Comparison of ENCODE assay signal across 8 cellular contexts in the genomic region with DNA sequence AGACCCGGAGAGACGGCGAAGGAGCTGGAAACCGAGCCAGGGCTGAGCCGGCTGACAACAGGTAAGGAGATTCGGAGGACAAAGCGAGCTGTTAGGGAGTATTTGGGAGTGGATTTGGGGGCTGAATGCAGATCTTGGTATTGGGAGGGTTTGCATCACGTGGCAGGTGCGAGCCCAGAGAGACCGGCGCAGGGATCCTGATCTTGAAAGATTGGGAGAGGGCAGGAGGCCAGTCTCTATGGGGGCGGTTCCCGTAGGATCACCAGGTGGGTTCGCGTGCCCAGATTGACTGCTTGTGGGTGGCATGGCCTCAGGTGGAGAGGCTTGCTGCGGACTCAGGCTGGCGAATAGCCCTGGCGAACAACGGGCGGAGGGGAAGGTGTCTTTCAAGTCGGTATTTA. TPM values are rescaled to one million over a fixed set of nuclear protein-coding genes. Genes with fewer than 3 reads are reported as not detected.
A peak's percentile ranks its signal among the peaks of the same experiment; 100 is the strongest.
DNase-seq lines count a peak whose midpoint lies in the region; ATAC-seq and TF ChIP-seq lines count a peak whose summit lies in the region.

No MANE protein-coding gene starts in this region.

- H3K18ac ChIP-seq in trophoblast cell (ENCODE audit: low read length) = no peak overlapping the region

- ATAC-seq in HG02763 (IDR thresholded peaks at IDR 0.05; ENCODE audit: unreplicated experiment) (no peak), GM21367 (IDR thresholded peaks at IDR 0.05; ENCODE audit: unreplicated experiment) (no peak), HG03139 (IDR thresholded peaks at IDR 0.05; ENCODE audit: unreplicated experiment) (no peak)

- peak overlapping the region; percentile 43 for H2AFZ ChIP-seq in trophoblast cell (ENCODE audit: insufficient read depth, low read length, poor library complexity)

- no peaks in the 10 kb centered on the region for H3K79me1 ChIP-seq in trophoblast cell (ENCODE audit: low read length)

- H3K4me3 ChIP-seq in DOHH2 (ENCODE audit: low read length) (no peak overlapping the region), fibroblast of the aortic adventitia (ENCODE audit: low read depth, low read length) (peak overlapping the region; percentile 94), trophoblast cell (ENCODE audit: low read depth, low read length) (peak overlapping the region; percentile 31)

- no peaks in the 10 kb centered on the region for H3K9me2 ChIP-seq in DOHH2 (replicated peaks; ENCODE audit: control insufficient read depth, low read length)

- no peak overlapping the region for H2BK120ac ChIP-seq in trophoblast cell (ENCODE audit: insufficient read depth, low read length, poor library complexity)

- no peak overlapping the region for H4K91ac ChIP-seq in trophoblast cell (ENCODE audit: low read depth, low read length)

- H3K23ac ChIP-seq in trophoblast cell (ENCODE audit: low read length) = no peak overlapping the region

- CTCF ChIA-PET in RWPE1 (lab: Yijun Ruan, JAX) = interaction anchor here (0.6 to 3.8 kb wide), 2 partner anchors 27 to 61 kb away, joined by 3 to 21 read pairs; no protein-coding TSS in a partner anchor

- no peaks in the 10 kb centered on the region for H3K9me3 ChIP-seq in DOHH2 (ENCODE audit: control insufficient read depth, insufficient read depth, low read length)
- H3K9me3 ChIP-seq in trophoblast cell (ENCODE audit: insufficient read depth, low read depth, low read length) = peaks cover 11% of the 10 kb centered on the region

- H3F3A ChIP-seq in DOHH2 (ENCODE audit: control insufficient read depth, insufficient read depth) = no peaks in the 10 kb centered on the region

- H3K27me3 ChIP-seq in DOHH2 (ENCODE audit: control insufficient read depth, low read length) = peaks cover 9% of the 10 kb centered on the region; the same call in 1 of the 2 replicates
- peaks cover 17% of the 10 kb centered on the region for H3K27me3 ChIP-seq in trophoblast cell (ENCODE audit: insufficient read depth, low read length)

- no peak overlapping the region for H4K8ac ChIP-seq in trophoblast cell (ENCODE audit: low read depth, low read length)

- H2AK5ac ChIP-seq in trophoblast cell (ENCODE audit: low read length) = no peak overlapping the region

- H4K12ac ChIP-seq in trophoblast cell (ENCODE audit: low read depth, low read length) = no peak overlapping the region

- DNase-seq in RWPE1 (ENCODE audit: low spot score) = no peak
- no peak for DNase-seq in fibroblast of the aortic adventitia (ENCODE audit: low read depth)
- no peak for DNase-seq in trophoblast cell
- DNase-seq in NCI-H446 (lab: John Stamatoyannopoulos, UW) = no peak

- H3K4me1 ChIP-seq in DOHH2 (ENCODE audit: control insufficient read depth, low read length) = peaks cover 13% of the 10 kb centered on the region
- peaks cover 7 to 16% of the 10 kb centered on the region in 2 experiments for H3K4me1 ChIP-seq in trophoblast cell (ENCODE audit: control insufficient read depth in 1 of 2, insufficient read depth in 2 of 2, low read length in 2 of 2)

- H3K4me2 ChIP-seq in DOHH2 (ENCODE audit: low read length) = peak overlapping the region; percentile 61
- peak overlapping the region; percentile 54 for H3K4me2 ChIP-seq in trophoblast cell (ENCODE audit: low read length)

- no peaks in the 10 kb centered on the region for H3K36me3 ChIP-seq in DOHH2 (ENCODE audit: control insufficient read depth, low read length)
- no peaks in the 10 kb centered on the region for H3K36me3 ChIP-seq in trophoblast cell (ENCODE audit: control insufficient read depth in 1 of 2, insufficient read depth in 2 of 2, low read length in 2 of 2)

- WGBS in trophoblast cell (ENCODE audit: extremely low coverage, insufficient coverage, insufficient read length) = no CpG with 5 or more reads among the region's 21 CpGs

- H3K14ac ChIP-seq in trophoblast cell (ENCODE audit: low read length) = no peak overlapping the region

- H3K79me2 ChIP-seq in DOHH2 (ENCODE audit: control insufficient read depth, low read length) (no peaks in the 10 kb centered on the region), trophoblast cell (ENCODE audit: control insufficient read depth, insufficient read depth, low read length, poor library complexity) (no peaks in the 10 kb centered on the region)

- H3K27ac ChIP-seq in DOHH2 (ENCODE audit: low read depth, low read length) (no peak overlapping the region), RWPE1 (peak overlapping the region; percentile 97), trophoblast cell (ENCODE audit: low read depth, low read length) (no peak overlapping the region)

- H3K9ac ChIP-seq in trophoblast cell (ENCODE audit: low read length) = no peak overlapping the region

- no peak overlapping the region for H2BK12ac ChIP-seq in trophoblast cell (ENCODE audit: low read length)

- no peaks in the 10 kb centered on the region for H4K20me1 ChIP-seq in DOHH2 (ENCODE audit: control insufficient read depth, insufficient read depth, low read depth, low read length)

- H3K4ac ChIP-seq in trophoblast cell (ENCODE audit: low read depth, low read length) = no peak overlapping the region

- TF ChIP-seq CTCF in DOHH2 (IDR thresholded peaks at IDR 0.05; ENCODE audit: low read depth, low read length, poor library complexity, severe bottlenecking) = no peak
- TF ChIP-seq CTCF in RWPE1 (conservative IDR thresholded peaks at IDR 0.05; ENCODE audit: low read depth) = no peak
- TF ChIP-seq CTCF in fibroblast of the aortic adventitia (IDR thresholded peaks at IDR 0.05; ENCODE audit: insufficient read depth, low read length) = no peak

- POLR2A ChIA-PET in RWPE1 (lab: Yijun Ruan, JAX; ENCODE audit: low non-redundant PET) = interaction anchor here (0.6 to 1.0 kb wide), 2 partner anchors 8 to 12 kb away, joined by 3 to 7 read pairs; no protein-coding TSS in a partner anchor

- H2BK5ac ChIP-seq in trophoblast cell (ENCODE audit: low read depth, low read length, poor library complexity) = no peak overlapping the region

RNA-seq across cellular contexts. Expression of a gene that starts 0.2 kb away (rescaled TPM):
- 9.8 and 26.8 TPM in 2 replicates for total RNA-seq in fibroblast of the aortic adventitia (ENCODE audit: low replicate concordance)
- polyA plus RNA-seq in trophoblast cell (2013) = 0.79 and 0.83 TPM in 2 replicates

RNA-seq across cellular contexts. Expression of a gene that starts 10.0 kb away (rescaled TPM):
- total RNA-seq in fibroblast of the aortic adventitia (ENCODE audit: low replicate concordance) = 33.3 and 76.5 TPM in 2 replicates
- polyA plus RNA-seq in trophoblast cell (2013) = 1.8 and 2.0 TPM in 2 replicates

RNA-seq across cellular contexts. Expression of a gene that starts 11.1 kb away (rescaled TPM):
- 15.8 and 40.2 TPM in 2 replicates for total RNA-seq in fibroblast of the aortic adventitia (ENCODE audit: low replicate concordance)
- 86.6 and 91.4 TPM in 2 replicates for polyA plus RNA-seq in trophoblast cell (2013)

RNA-seq across cellular contexts. Expression of a gene that starts 13.7 kb away (rescaled TPM):
- 83.5 and 110 TPM in 2 replicates for total RNA-seq in fibroblast of the aortic adventitia (ENCODE audit: low replicate concordance)
- 79.2 and 79.4 TPM in 2 replicates for polyA plus RNA-seq in trophoblast cell (2013)

RNA-seq across cellular contexts. Expression of a gene that starts 25.0 kb away (rescaled TPM):
- total RNA-seq in fibroblast of the aortic adventitia (ENCODE audit: low replicate concordance) = not detected in 2 replicates
- polyA plus RNA-seq in trophoblast cell (2013) = 1.8 and 2.0 TPM in 2 replicates
